Comparison of ENCODE assay signal across 1 cellular context in genomic region chr18:48754993-48755473, GRCh38.
TF ChIP-seq lines count a peak whose summit lies in the region.

No MANE protein-coding gene starts in this region.

TF ChIP-seq in HepG2, 621 proteins besides CTCF, POLR2A, EP300 and RAD21 (continued from another document):
- TF ChIP-seq ZBED4 (CRISPR knock-in tag; IDR thresholded peaks at IDR 0.05; ENCODE audit: borderline replicate concordance) (no peak), ZNF672 (CRISPR knock-in tag; IDR thresholded peaks at IDR 0.05) (no peak), ZNF263 (CRISPR knock-in tag; IDR thresholded peaks at IDR 0.05) (no peak), ZFY (CRISPR knock-in tag; IDR thresholded peaks at IDR 0.05) (no peak), XRCC5 (optimal IDR thresholded peaks at IDR 0.05; ENCODE audit: low read length) (no peak), HOXA7 (CRISPR knock-in tag; IDR thresholded peaks at IDR 0.05) (no peak), HNF4A (CRISPR knock-in tag; IDR thresholded peaks at IDR 0.05) (no peak), DDIT3 (CRISPR knock-in tag; IDR thresholded peaks at IDR 0.05) (no peak), ZNF44 (CRISPR knock-in tag; IDR thresholded peaks at IDR 0.05) (no peak), HNRNPL (IDR thresholded peaks at IDR 0.05; ENCODE audit: low read depth, low read length) (no peak), EHMT2 (IDR thresholded peaks at IDR 0.05; ENCODE audit: borderline replicate concordance, low read depth, low read length) (no peak), STAT6 (CRISPR knock-in tag; IDR thresholded peaks at IDR 0.05; ENCODE audit: borderline replicate concordance) (no peak), ZBTB49 (CRISPR knock-in tag; IDR thresholded peaks at IDR 0.05; ENCODE audit: borderline replicate concordance) (no peak)
